17 cellular contexts compared by ENCODE assay signal in genomic region chr18:8254664-8255063, GRCh38.
DNase-seq lines count a peak whose midpoint lies in the region; ATAC-seq and TF ChIP-seq lines count a peak whose summit lies in the region.
"Had no signal": no experiment of that assay in that cellular context is flagged by ENCODE, and none has a peak within 500 bp of the region (broad histone marks: within the 10 kb centered on the region; RNA-seq: fewer than 3 reads in every experiment).

No MANE protein-coding gene starts in this region.

- intact Hi-C loops in left cardiac atrium (cut with DNase I) (no loop called here), PC-9 (cut with micrococcal nuclease; ENCODE audit: unreplicated experiment) (no loop called here)

- CTCF ChIA-PET in PC-9 (lab: Charles Lee): no interaction called here

- no peaks in the 10 kb centered on the region for H3K9me3 ChIP-seq in osteoblast (ENCODE audit: low read depth, low read length)
- no peaks in the 10 kb centered on the region for H3K9me3 ChIP-seq in PC-9 (ENCODE audit: insufficient read depth, low read depth)
- H3K9me3 ChIP-seq: BLaER1 treated with 17β-estradiol and CSF1 and Interleukin-3, amounts not matched to agents 10 nM and 100 nM had no signal

- in situ Hi-C loops in astrocyte of the spinal cord (cut with HindIII; ENCODE audit: low sequenced_read_pairs) (no loop called here), KBM-7 (cut with MboI; ENCODE audit: low pct_unique_long_range_greater_than_20kb, low sequenced_read_pairs) (no loop called here)

- no peak overlapping the region for H3K4me2 ChIP-seq in osteoblast (ENCODE audit: insufficient read depth, low read length)
- no peak overlapping the region for H3K4me2 ChIP-seq in PC-9
- H3K4me2 ChIP-seq: BLaER1 treated with 17β-estradiol and CSF1 and Interleukin-3, amounts not matched to agents 10 nM and 100 nM; GM23338 had no signal

- H2AFZ ChIP-seq in osteoblast (ENCODE audit: low read length) (no peak overlapping the region), PC-9 (no peak overlapping the region)
- H2AFZ ChIP-seq: GM23338 had no signal

- H3K36me3 ChIP-seq in osteoblast (ENCODE audit: insufficient read depth, low read length) (no peaks in the 10 kb centered on the region), PC-9 (ENCODE audit: low read depth) (no peaks in the 10 kb centered on the region)
- H3K36me3 ChIP-seq: BLaER1 treated with 17β-estradiol and CSF1 and Interleukin-3, amounts not matched to agents 10 nM and 100 nM had no signal

- H3K27me3 ChIP-seq in osteoblast (ENCODE audit: insufficient read depth, low read length) (no peaks in the 10 kb centered on the region), PC-9 (ENCODE audit: insufficient read depth, low read depth) (no peaks in the 10 kb centered on the region)
- H3K27me3 ChIP-seq: BLaER1 treated with 17β-estradiol and CSF1 and Interleukin-3, amounts not matched to agents 10 nM and 100 nM had no signal

- H3K4me1 ChIP-seq in osteoblast (ENCODE audit: insufficient read depth, low read length): no peaks in the 10 kb centered on the region
- H3K4me1 ChIP-seq in PC-9 (replicated peaks; ENCODE audit: insufficient read depth): peaks cover 3% of the 10 kb centered on the region; the same call in 1 of the 2 replicates
- H3K4me1 ChIP-seq: BLaER1 treated with 17β-estradiol and CSF1 and Interleukin-3, amounts not matched to agents 10 nM and 100 nM had no signal

- no TSS peak for BruUV-seq in PC-9 (replicated peaks; lab: Mats Ljungman, UMichigan)

- no peaks in the 10 kb centered on the region for H3F3A ChIP-seq in PC-9 (ENCODE audit: insufficient read depth, low read depth)

- peak; percentile 29 for DNase-seq in EH (ENCODE audit: low read depth)
- peak; percentile 29 for DNase-seq in astrocyte of the spinal cord (ENCODE audit: low read depth, low spot score)
- no peak for DNase-seq in left cardiac atrium
- DNase-seq in osteoblast (ENCODE audit: insufficient read length, low spot score, missing footprints): peak; percentile 75
- no peak for DNase-seq in NCI-H2081 (lab: John Stamatoyannopoulos, UW)
- no peak for DNase-seq in KBM-7
- DNase-seq in PC-9: no peak
- DNase-seq: DMS153, NCI-H1436 treated with DMSO at 0.1 percent for 48 hours, NCI-H2081 treated with DMSO at 0.1 percent for 48 hours, NCI-H226, NCI-H526, SHP77 had no signal

- H3K4me3 ChIP-seq in astrocyte of the spinal cord (ENCODE audit: low read depth, low read length): no peak overlapping the region
- H3K4me3 ChIP-seq in osteoblast (ENCODE audit: insufficient read depth, low read length): no peak overlapping the region
- no peak overlapping the region for H3K4me3 ChIP-seq in PC-9
- H3K4me3 ChIP-seq: BLaER1 treated with 17β-estradiol and CSF1 and Interleukin-3, amounts not matched to agents 10 nM and 100 nM; GM23338; K562 had no signal

- POLR2A ChIA-PET in PC-9 (lab: Charles Lee; ENCODE audit: unreplicated experiment): no interaction called here

- H3K27ac ChIP-seq in osteoblast (ENCODE audit: low read depth, low read length) (no peak overlapping the region), PC-9 (no peak overlapping the region)
- H3K27ac ChIP-seq: BLaER1 treated with 17β-estradiol and CSF1 and Interleukin-3, amounts not matched to agents 10 nM and 100 nM had no signal

- no peaks in the 10 kb centered on the region for H3K79me2 ChIP-seq in osteoblast (ENCODE audit: insufficient read depth, low read length)
- no peaks in the 10 kb centered on the region for H3K79me2 ChIP-seq in PC-9 (ENCODE audit: low read depth)

- no peaks in the 10 kb centered on the region for H3K9me2 ChIP-seq in PC-9 (ENCODE audit: insufficient read depth)

- TF ChIP-seq CTCF in astrocyte of the spinal cord (IDR thresholded peaks at IDR 0.05; ENCODE audit: low read depth, low read length): no peak
- no peak for TF ChIP-seq CTCF in osteoblast (IDR thresholded peaks at IDR 0.05; ENCODE audit: extremely low read depth, low read depth, low read length)
- TF ChIP-seq CTCF in PC-9 (conservative IDR thresholded peaks at IDR 0.05): no peak

- H4K20me1 ChIP-seq in osteoblast (ENCODE audit: insufficient read depth, low read length) (no peaks in the 10 kb centered on the region), PC-9 (ENCODE audit: insufficient read depth) (no peaks in the 10 kb centered on the region)
- H4K20me1 ChIP-seq: BLaER1 treated with 17β-estradiol and CSF1 and Interleukin-3, amounts not matched to agents 10 nM and 100 nM had no signal

- ATAC-seq in left cardiac atrium: peak; percentile 60 to 79
- ATAC-seq: GM23338, K562, Panc1 had no signal

Comparison
In these comparisons a context has a peak if more than half of its experiments do, and no peak if none do; other contexts are left out.
1. DNase-seq: peak in EH (single experiment), astrocyte of the spinal cord (single experiment) and osteoblast (single experiment); none in left cardiac atrium (single experiment), NCI-H2081 (0 of 2), KBM-7 (single experiment) and PC-9 (0 of 2).